In genomic region chr1:207824691-207825090, GRCh38 we compare ENCODE assay signal across 8 cellular contexts.
A peak's percentile ranks its signal among the peaks of the same experiment; 100 is the strongest.
DNase-seq lines count a peak whose midpoint lies in the region; ATAC-seq and TF ChIP-seq lines count a peak whose summit lies in the region.

No MANE protein-coding gene starts in this region.

- ATAC-seq in Right ventricle myocardium superior (ENCODE audit: poor library complexity) = no peak

- peak overlapping the region; percentile 97 for H3K27ac ChIP-seq in left ventricle myocardium inferior (replicated peaks)
- H3K27ac ChIP-seq in caudate nucleus (ENCODE audit: low read depth, low read length) = peak overlapping the region; percentile 100
- H3K27ac ChIP-seq in vagina = peak overlapping the region; percentile 94

- intact Hi-C loops in left ventricle myocardium inferior (cut with micrococcal nuclease) (loop anchor here (5.0 kb wide), 1 partner anchor 43 kb away; no protein-coding TSS in a partner anchor), Right ventricle myocardium superior (cut with DNase I) (loop anchor here (10.0 kb wide), 1 partner anchor 140 kb away; no protein-coding TSS in a partner anchor), vagina (cut with DNase I) (loop anchor here (5.0 kb wide), 1 partner anchor 138 kb away; no protein-coding TSS in a partner anchor)

- no peaks in the 10 kb centered on the region for H3K9me3 ChIP-seq in left ventricle myocardium inferior (replicated peaks)
- no peaks in the 10 kb centered on the region for H3K9me3 ChIP-seq in mucosa of stomach (ENCODE audit: control insufficient read depth, low read length)
- H3K9me3 ChIP-seq in vagina = no peaks in the 10 kb centered on the region
- no peaks in the 10 kb centered on the region for H3K9me3 ChIP-seq in BE2C

- TF ChIP-seq CTCF in left ventricle myocardium inferior (IDR thresholded peaks at IDR 0.05; ENCODE audit: borderline replicate concordance) (no peak), vagina (IDR thresholded peaks at IDR 0.05) (no peak), BE2C (IDR thresholded peaks at IDR 0.05; ENCODE audit: low read depth, low read length) (no peak)

- H3K4me1 ChIP-seq in left ventricle myocardium inferior = peaks cover 98% of the 10 kb centered on the region
- H3K4me1 ChIP-seq in mucosa of stomach (ENCODE audit: control insufficient read depth, insufficient read depth, low read length) = peaks cover 62% of the 10 kb centered on the region
- H3K4me1 ChIP-seq in vagina = peaks cover 86% of the 10 kb centered on the region
- H3K4me1 ChIP-seq in BE2C = no peaks in the 10 kb centered on the region

- H3K27me3 ChIP-seq in left ventricle myocardium inferior (ENCODE audit: low read depth) = no peaks in the 10 kb centered on the region
- H3K27me3 ChIP-seq in mucosa of stomach (ENCODE audit: control insufficient read depth, insufficient read depth, low read length) = no peaks in the 10 kb centered on the region
- H3K27me3 ChIP-seq in vagina = no peaks in the 10 kb centered on the region
- no peaks in the 10 kb centered on the region for H3K27me3 ChIP-seq in BE2C

- DNase-seq in left ventricle myocardium inferior = no peak
- no peak for DNase-seq in Right ventricle myocardium superior
- DNase-seq in caudate nucleus (lab: John Stamatoyannopoulos, UW) = no peak
- DNase-seq in vagina (ENCODE audit: extremely low spot score in 2 of 2) = no peak
- DNase-seq in C1 segment of cervical spinal cord (lab: John Stamatoyannopoulos, UW) = no peak
- DNase-seq in BE2C = no peak
- no peak for DNase-seq in NCI-H2107 treated with DMSO at 0.1 percent for 48 hours (lab: John Stamatoyannopoulos, UW; ENCODE audit: unreplicated experiment)

- peak overlapping the region; percentile 99 for H3K9ac ChIP-seq in mucosa of stomach (ENCODE audit: low read length)

- TF ChIP-seq POLR2A in vagina (IDR thresholded peaks at IDR 0.05) = no peak

- H3K36me3 ChIP-seq in left ventricle myocardium inferior (peaks cover 23% of the 10 kb centered on the region), mucosa of stomach (ENCODE audit: control insufficient read depth, insufficient read depth, low read length) (peaks cover under 1% of the 10 kb centered on the region), vagina (no peaks in the 10 kb centered on the region), BE2C (no peaks in the 10 kb centered on the region)

- H3K4me3 ChIP-seq in left ventricle myocardium inferior (peak overlapping the region; percentile 78), mucosa of stomach (ENCODE audit: low read length) (no peak overlapping the region), vagina (peak overlapping the region; percentile 14 to 57), BE2C (ENCODE audit: low read depth, low read length) (no peak overlapping the region)

Comparison
In these comparisons a context has a peak if more than half of its experiments do, and no peak if none do; other contexts are left out.
1. H3K4me3 ChIP-seq: peak in left ventricle myocardium inferior (single experiment) and vagina (2 of 2); none in mucosa of stomach (single experiment) and BE2C (single experiment).
2. Peak in every context shown above with its lines, with median percentiles within 50 percentile points of each other: H3K27ac ChIP-seq.